Comparison of ENCODE assay signal across 8 cellular contexts in genomic region chr15:74782596-74783071, GRCh38. TPM values are rescaled to one million over a fixed set of nuclear protein-coding genes. Genes with fewer than 3 reads are reported as not detected.
DNase-seq lines count a peak whose midpoint lies in the region; ATAC-seq and TF ChIP-seq lines count a peak whose summit lies in the region.

No MANE protein-coding gene starts in this region.

- DNase-seq in cardiac muscle cell (ENCODE audit: low read depth in 1 of 2, low spot score in 1 of 2): peak in 1 of 2 donors; percentile 24
- DNase-seq in cardiac septum (ENCODE audit: low spot score): no peak
- DNase-seq in mammary epithelial cell: no peak
- DNase-seq in mesendoderm: no peak
- DNase-seq in central memory CD4-positive, alpha-beta T cell: no peak

- H3K9me3 ChIP-seq in cardiac muscle cell (ENCODE audit: low read depth) (no peaks in the 10 kb centered on the region), mammary epithelial cell (replicated peaks; ENCODE audit: insufficient read depth, low read length) (no peaks in the 10 kb centered on the region)

- peak overlapping the region; percentile 97 for H3K18ac ChIP-seq in mesendoderm (ENCODE audit: low read length)

- WGBS in mammary epithelial cell (ENCODE audit: low coverage, missing lambda C conversion rate): 4% methylated on average over 15 of the region's 26 CpGs
- WGBS in mesendoderm (ENCODE audit: extremely low coverage, insufficient coverage, low lambda C conversion rate): no CpG with 5 or more reads among the region's 26 CpGs

- no peak overlapping the region for H2BK120ac ChIP-seq in mesendoderm (ENCODE audit: low read depth, low read length)

- no peak overlapping the region for H4K5ac ChIP-seq in mesendoderm (ENCODE audit: low read length)

- peak overlapping the region; percentile 85 for H2AFZ ChIP-seq in mammary epithelial cell (ENCODE audit: low read depth, low read length)

- H3K4me2 ChIP-seq in mammary epithelial cell (ENCODE audit: insufficient read depth, low read depth, low read length) (peak overlapping the region; percentile 94), mesendoderm (ENCODE audit: low read length) (peak overlapping the region; percentile 98)

- peak overlapping the region; percentile 39 for H3K4ac ChIP-seq in mesendoderm (ENCODE audit: low read depth, low read length)

- H4K8ac ChIP-seq in mesendoderm (ENCODE audit: low read depth, low read length): no peak overlapping the region

- no peak overlapping the region for H2BK15ac ChIP-seq in mesendoderm (replicated peaks; ENCODE audit: low read depth)

- no peak for TF ChIP-seq CTCF in cardiac muscle cell (IDR thresholded peaks at IDR 0.05; ENCODE audit: low read depth, low read length)
- TF ChIP-seq CTCF in mammary epithelial cell (conservative IDR thresholded peaks at IDR 0.05 in 1 of 2, IDR thresholded peaks at IDR 0.05 in 1 of 2; ENCODE audit: extremely low read depth in 1 of 2, insufficient read depth in 1 of 2, low read depth in 1 of 2, low read length in 2 of 2): no peak

- peak overlapping the region; percentile 95 for H3K56ac ChIP-seq in mesendoderm (ENCODE audit: low read length)

- H2BK5ac ChIP-seq in mesendoderm (ENCODE audit: low read length): no peak overlapping the region

- dilution Hi-C loops in mammary epithelial cell (cut with HindIII; ENCODE audit: low sequenced_read_pairs): no loop called here

- H3K9ac ChIP-seq in mammary epithelial cell (ENCODE audit: insufficient read depth, low read length) (peak overlapping the region; percentile 51), mesendoderm (ENCODE audit: low read length) (peak overlapping the region; percentile 75)

- no peaks in the 10 kb centered on the region for H4K20me1 ChIP-seq in mammary epithelial cell (ENCODE audit: insufficient read depth, low read length)

- CTCF ChIA-PET in mammary epithelial cell (lab: Charles Lee; ENCODE audit: low non-redundant PET): no interaction called here

- no peaks in the 10 kb centered on the region for H3K27me3 ChIP-seq in cardiac muscle cell
- H3K27me3 ChIP-seq in mammary epithelial cell (ENCODE audit: insufficient read depth, low read length): no peaks in the 10 kb centered on the region
- no peaks in the 10 kb centered on the region for H3K27me3 ChIP-seq in mesendoderm (ENCODE audit: insufficient read depth, low read length, poor library complexity)

- H3K4me1 ChIP-seq in cardiac muscle cell (ENCODE audit: low read depth) (peaks cover 45% of the 10 kb centered on the region), mammary epithelial cell (ENCODE audit: insufficient read depth, low read length) (peaks cover 45% of the 10 kb centered on the region), mesendoderm (ENCODE audit: control insufficient read depth, low read depth, low read length) (peaks cover 12% of the 10 kb centered on the region)

- in situ Hi-C loops in mammary epithelial cell (cut with MboI; ENCODE audit: low sequenced_read_pairs in 2 of 2): no loop called here

- BruUV-seq in mammary epithelial cell (replicated peaks; lab: Mats Ljungman, UMichigan): TSS peak; percentile 9

- H3K79me2 ChIP-seq in mammary epithelial cell (ENCODE audit: insufficient read depth, low read length): peaks cover 54% of the 10 kb centered on the region
- H3K79me2 ChIP-seq in mesendoderm (ENCODE audit: control insufficient read depth, insufficient read depth, low read length): peaks cover 29% of the 10 kb centered on the region

- H3K36me3 ChIP-seq in cardiac muscle cell (no peaks in the 10 kb centered on the region), mammary epithelial cell (ENCODE audit: insufficient read depth, low read length) (no peaks in the 10 kb centered on the region), mesendoderm (ENCODE audit: control insufficient read depth, insufficient read depth, low read length) (no peaks in the 10 kb centered on the region)

- peaks cover 33% of the 10 kb centered on the region for H3K79me1 ChIP-seq in mesendoderm (ENCODE audit: low read length)

- H3K4me3 ChIP-seq in cardiac muscle cell: peak overlapping the region; percentile 51
- peak overlapping the region; percentile 67 to 79 (median 77) for H3K4me3 ChIP-seq in mammary epithelial cell (replicated peaks in 1 of 3; ENCODE audit: insufficient read depth in 1 of 3, low read depth in 2 of 3, low read length in 3 of 3)
- peak overlapping the region; percentile 89 for H3K4me3 ChIP-seq in mesendoderm (ENCODE audit: low read length)

- ATAC-seq in GM19351 (IDR thresholded peaks at IDR 0.05; ENCODE audit: unreplicated experiment) (no peak), HG02610 (IDR thresholded peaks at IDR 0.05; ENCODE audit: unreplicated experiment) (no peak), GM21786 (IDR thresholded peaks at IDR 0.05; ENCODE audit: unreplicated experiment) (no peak)

- no peak overlapping the region for H2AK5ac ChIP-seq in mesendoderm (ENCODE audit: low read length)

- no peak overlapping the region for H3K23ac ChIP-seq in mesendoderm (ENCODE audit: low read length)

- intact Hi-C loops in cardiac septum (cut with DNase I) (loop anchor here (2.0 kb wide), 1 partner anchor 154 kb away; no protein-coding TSS in a partner anchor), mammary epithelial cell (cut with micrococcal nuclease) (loop anchor here (5.0 kb wide), 1 partner anchor 420 kb away; the partner anchor contains the start of gene C15orf39)

- H3K27ac ChIP-seq in cardiac muscle cell (no peak overlapping the region), mammary epithelial cell (ENCODE audit: insufficient read depth, low read depth, low read length) (peak overlapping the region; percentile 39), mesendoderm (ENCODE audit: low read depth, low read length) (no peak overlapping the region)

RNA-seq across cellular contexts. Expression of gene CSK, which starts 0.8 kb away (rescaled TPM):
- total RNA-seq in cardiac muscle cell (42.4 and 43.1 TPM in 2 replicates), cardiac septum (29.5 TPM), mammary epithelial cell (10 to 100 TPM; 23.2 to 64.6 TPM)
- polyA plus RNA-seq in cardiac muscle cell (26.2 and 30.3 TPM in 2 replicates), mammary epithelial cell (36.6 TPM)
- polyA minus RNA-seq in mammary epithelial cell: 88.5 TPM
- 26.0 TPM for polyA plus RNA-seq in mesendoderm (2013, experiment 1 of 2)
- polyA plus RNA-seq in mesendoderm (2013, experiment 2 of 2): 26.9 TPM

RNA-seq across cellular contexts. Expression of gene LMAN1L, which starts 30.0 kb away (rescaled TPM):
- not detected in 2 replicates for total RNA-seq in cardiac muscle cell
- polyA plus RNA-seq in cardiac muscle cell: not detected in 2 replicates
- total RNA-seq in cardiac septum: 7.9 TPM
- under 1 TPM in 1 of 2 donors, not detected in 1; 0.14 TPM for total RNA-seq in mammary epithelial cell
- polyA plus RNA-seq in mammary epithelial cell: not detected
- not detected for polyA minus RNA-seq in mammary epithelial cell
- not detected for polyA plus RNA-seq in mesendoderm (2013, experiment 1 of 2)
- polyA plus RNA-seq in mesendoderm (2013, experiment 2 of 2): not detected

RNA-seq across cellular contexts. Expression of gene CYP1A2, which starts 34.0 kb away (rescaled TPM):
- total RNA-seq in cardiac muscle cell (not detected in 2 replicates), cardiac septum (not detected), mammary epithelial cell (not detected)
- polyA plus RNA-seq in cardiac muscle cell (not detected in 2 replicates), mammary epithelial cell (not detected)
- not detected for polyA minus RNA-seq in mammary epithelial cell
- not detected for polyA plus RNA-seq in mesendoderm (2013, experiment 1 of 2)
- not detected for polyA plus RNA-seq in mesendoderm (2013, experiment 2 of 2)

RNA-seq across cellular contexts. Expression of gene CPLX3, which starts 43.8 kb away (rescaled TPM):
- total RNA-seq in cardiac muscle cell (not detected in 2 replicates), cardiac septum (0.67 TPM), mammary epithelial cell (not detected)
- polyA plus RNA-seq in cardiac muscle cell (not detected in 2 replicates), mammary epithelial cell (not detected)
- polyA minus RNA-seq in mammary epithelial cell: not detected
- 0.22 TPM for polyA plus RNA-seq in mesendoderm (2013, experiment 1 of 2)
- polyA plus RNA-seq in mesendoderm (2013, experiment 2 of 2): 0.24 TPM

RNA-seq across cellular contexts. Expression of gene CYP1A1, which starts 57.3 kb away (rescaled TPM):
- total RNA-seq in cardiac muscle cell (0.28 and 0.45 TPM in 2 replicates), cardiac septum (0.30 TPM), mammary epithelial cell (10 to 100 TPM in 1 of 2 donors, under 1 TPM in 1; 0.99 to 20.0 TPM)
- polyA plus RNA-seq in cardiac muscle cell (0.56 TPM in 1 of 2 replicates, not detected in the other), mammary epithelial cell (2.2 TPM)
- polyA minus RNA-seq in mammary epithelial cell: not detected
- polyA plus RNA-seq in mesendoderm (2013, experiment 1 of 2): 0.01 TPM
- polyA plus RNA-seq in mesendoderm (2013, experiment 2 of 2): 0.03 TPM
